In genomic region chr19:1251503-1252220, GRCh38 we compare ENCODE assay signal across 6 cellular contexts. TPM values are rescaled to one million over a fixed set of nuclear protein-coding genes. Genes with fewer than 3 reads are reported as not detected.
DNase-seq lines count a peak whose midpoint lies in the region; ATAC-seq, FAIRE-seq and TF ChIP-seq lines count a peak whose summit lies in the region.

No MANE protein-coding gene starts in this region.

- H2BK20ac ChIP-seq in IMR-90 (ENCODE audit: low read depth, low read length) = no peak overlapping the region

- TF ChIP-seq POLR2A in IMR-90 (IDR thresholded peaks at IDR 0.05; ENCODE audit: low read depth, low read length) (0 out of 2 replicates have a peak, but pooled peaks have one; percentile 29), uterus (IDR thresholded peaks at IDR 0.05) (no peak)

- no peak for TF ChIP-seq RAD21 in IMR-90 (IDR thresholded peaks at IDR 0.05; ENCODE audit: low read length)

- DNase-seq in IMR-90 = no peak
- peak; percentile 55 for DNase-seq in activated T-cell treated with anti-CD3 and anti-CD28 coated beads for 48 hours (ENCODE audit: low read depth)
- DNase-seq in keratinocyte (ENCODE audit: low read depth, low spot score) = no peak
- DNase-seq in uterus = no peak
- DNase-seq in NCI-H2029 (lab: John Stamatoyannopoulos, UW) = no peak

- H4K20me1 ChIP-seq in IMR-90 (ENCODE audit: insufficient read depth, low read length) (peaks cover 79% of the 10 kb centered on the region), keratinocyte (ENCODE audit: control insufficient read depth, extremely low read depth, insufficient read depth, low read length) (peaks cover 8% of the 10 kb centered on the region)

- peak overlapping the region; percentile 80 for H4K5ac ChIP-seq in IMR-90 (ENCODE audit: low read depth, low read length)

- H3K4me3 ChIP-seq in IMR-90 (ENCODE audit: insufficient read depth, low read depth, low read length) (peak overlapping the region; percentile 94), keratinocyte (ENCODE audit: control insufficient read depth in 2 of 3, extremely low read depth in 1 of 3, insufficient read depth in 2 of 3, low read depth in 1 of 3, low read length in 3 of 3) (peak overlapping the region; percentile 83 to 87 (median 85)), uterus (peak overlapping the region; percentile 70 to 86)

- TF ChIP-seq CTCF in IMR-90 (conservative IDR thresholded peaks at IDR 0.05; ENCODE audit: low read depth, low read length) (no peak), keratinocyte (optimal IDR thresholded peaks at IDR 0.05 in 1 of 3, IDR thresholded peaks at IDR 0.05 in 1 of 3, conservative IDR thresholded peaks at IDR 0.05 in 1 of 3; ENCODE audit: extremely low read depth in 1 of 3, insufficient read depth in 2 of 3, low read length in 3 of 3) (no peak), uterus (IDR thresholded peaks at IDR 0.05) (no peak)

- peak overlapping the region; percentile 82 for H3K4me2 ChIP-seq in IMR-90 (ENCODE audit: low read depth, low read length)
- H3K4me2 ChIP-seq in keratinocyte (ENCODE audit: control insufficient read depth, extremely low read depth, insufficient read depth, low read depth, low read length) = peak overlapping the region; percentile 81

- H3K9ac ChIP-seq in IMR-90 (ENCODE audit: low read depth, low read length) = peak overlapping the region; percentile 97
- H3K9ac ChIP-seq in keratinocyte (ENCODE audit: control insufficient read depth, extremely low read depth, insufficient read depth, low read length) = peak overlapping the region; percentile 83

- no TSS peak for BruUV-seq in IMR-90 (replicated peaks; lab: Mats Ljungman, UMichigan)

- H3K4me1 ChIP-seq in IMR-90 (ENCODE audit: control insufficient read depth, insufficient read depth, low read length) = peaks cover 30% of the 10 kb centered on the region
- H3K4me1 ChIP-seq in keratinocyte (ENCODE audit: control insufficient read depth, extremely low read depth, insufficient read depth, low read length) = peaks cover 10% of the 10 kb centered on the region
- H3K4me1 ChIP-seq in uterus = peaks cover 0 to 24% of the 10 kb centered on the region in 2 donors

- dilution Hi-C loops in IMR-90 (cut with HindIII; ENCODE audit: low sequenced_read_pairs, unreplicated experiment) = no loop called here
- dilution Hi-C loops in keratinocyte (cut with MboI; ENCODE audit: extremely low pct_ligation_motif_present, low sequenced_read_pairs) = no loop called here

- peaks cover 0 to 31% of the 10 kb centered on the region in 2 experiments; a peak in 2 of 4 replicates for H3K79me1 ChIP-seq in IMR-90 (ENCODE audit: low read depth in 1 of 2, low read length in 2 of 2)

- H3K79me2 ChIP-seq in keratinocyte (ENCODE audit: control insufficient read depth, insufficient read depth, low read length) = peaks cover 50% of the 10 kb centered on the region

- in situ Hi-C loops in IMR-90 (cut with MboI; ENCODE audit: low sequenced_read_pairs) = no loop called here

- peak overlapping the region; percentile 97 for H3K23ac ChIP-seq in IMR-90 (ENCODE audit: low read depth, low read length)

- H3K14ac ChIP-seq in IMR-90 (replicated peaks; ENCODE audit: low read depth, low read length) = peak overlapping the region; percentile 96

- peak overlapping the region; percentile 97 for H4K91ac ChIP-seq in IMR-90 (ENCODE audit: insufficient read depth, low read depth, low read length)

- CTCF ChIA-PET in IMR-90 (lab: Yijun Ruan, JAX) = no interaction called here

- peak overlapping the region; percentile 99 for H2BK5ac ChIP-seq in IMR-90 (ENCODE audit: low read depth, low read length, poor library complexity, severe bottlenecking)

- peak overlapping the region; percentile 99 for H3K27ac ChIP-seq in IMR-90 (ENCODE audit: insufficient read depth, low read length)
- peak overlapping the region; percentile 69 for H3K27ac ChIP-seq in keratinocyte (ENCODE audit: control insufficient read depth, insufficient read depth, low read length)
- H3K27ac ChIP-seq in uterus = peak overlapping the region; percentile 96 to 98

- no peaks in the 10 kb centered on the region for H3K9me1 ChIP-seq in IMR-90 (ENCODE audit: insufficient read depth, low read length)
- no peaks in the 10 kb centered on the region for H3K9me1 ChIP-seq in keratinocyte (ENCODE audit: control insufficient read depth, extremely low read depth, insufficient read depth, low read length)

- peak overlapping the region; percentile 85 for H3K18ac ChIP-seq in IMR-90 (ENCODE audit: low read depth, low read length)

- H2BK15ac ChIP-seq in IMR-90 (ENCODE audit: low read depth, low read length) = peak overlapping the region; percentile 76; the same call in 1 of the 3 replicates

- peak overlapping the region; percentile 92 for H2AK9ac ChIP-seq in IMR-90 (replicated peaks; ENCODE audit: low read depth, low read length, poor library complexity)

- H2AK5ac ChIP-seq in IMR-90 (ENCODE audit: low read depth, low read length) = peak overlapping the region; percentile 94

- H2AFZ ChIP-seq in IMR-90 (replicated peaks; ENCODE audit: low read length, poor library complexity) (no peak overlapping the region), keratinocyte (ENCODE audit: control insufficient read depth, low read length) (no peak overlapping the region)

- H3K4ac ChIP-seq in IMR-90 (ENCODE audit: low read depth, low read length) = peak overlapping the region; percentile 98

- ATAC-seq in IMR-90 (ENCODE audit: low read depth) (no peak), HG03175 (IDR thresholded peaks at IDR 0.05; ENCODE audit: unreplicated experiment) (no peak)

- POLR2A ChIA-PET in IMR-90 (lab: Charles Lee; ENCODE audit: unreplicated experiment) = interaction anchor here (0.8 to 1.0 kb wide), 2 partner anchors 15 to 17 kb away, joined by 3 read pairs; partner anchors contain the start of gene CIRBP

- peak overlapping the region; percentile 85 for H2BK120ac ChIP-seq in IMR-90 (ENCODE audit: low read depth, low read length)

- H3K27me3 ChIP-seq in IMR-90 (ENCODE audit: control insufficient read depth, insufficient read depth, low read length) = no peaks in the 10 kb centered on the region
- H3K27me3 ChIP-seq in keratinocyte (ENCODE audit: control insufficient read depth, extremely low read depth, insufficient read depth, low read length) = no peaks in the 10 kb centered on the region
- no peaks in the 10 kb centered on the region for H3K27me3 ChIP-seq in uterus

- no peaks in the 10 kb centered on the region for H3K9me3 ChIP-seq in IMR-90 (ENCODE audit: control insufficient read depth, insufficient read depth, low read length)
- H3K9me3 ChIP-seq in keratinocyte (ENCODE audit: control insufficient read depth, low read depth, low read length) = no peaks in the 10 kb centered on the region
- H3K9me3 ChIP-seq in uterus = no peaks in the 10 kb centered on the region

- intact Hi-C loops in IMR-90 (cut with micrococcal nuclease) = no loop called here
- intact Hi-C loops in uterus (cut with DNase I; ENCODE audit: low total_unique reads) = no loop called here

- no peak for FAIRE-seq in keratinocyte (lab: Jason Lieb, UNC)

- WGBS in IMR-90 (ENCODE audit: extremely low coverage in 2 of 2, insufficient read length in 1 of 2), 2 experiments = 0% methylated on average over 8 of the region's 31 CpGs; no CpG with 5 or more reads in 1 of the 2 experiments

- H3K36me3 ChIP-seq in IMR-90 (ENCODE audit: control insufficient read depth, insufficient read depth, low read length) = peaks cover 51% of the 10 kb centered on the region
- peaks cover 19 to 31% of the 10 kb centered on the region in 2 experiments for H3K36me3 ChIP-seq in keratinocyte (ENCODE audit: control insufficient read depth in 2 of 2, extremely low read depth in 1 of 2, insufficient read depth in 2 of 2, low read length in 2 of 2)
- no peaks in the 10 kb centered on the region for H3K36me3 ChIP-seq in uterus

- H3K56ac ChIP-seq in IMR-90 (ENCODE audit: extremely low read depth, insufficient read depth, low read length) = peak overlapping the region; percentile 84

- H4K8ac ChIP-seq in IMR-90 (ENCODE audit: low read depth in 2 of 2, low read length in 2 of 2) = peak overlapping the region; percentile 80; a peak in 3 of 4 replicates

RNA-seq across cellular contexts. Expression of gene MIDN, which starts 3.3 kb away (rescaled TPM):
- 2.2 and 2.5 TPM in 2 replicates for total RNA-seq in IMR-90 (2012; rRNA removed)
- polyA plus RNA-seq in IMR-90 (2012; rRNA removed) = 24.1 and 26.0 TPM in 2 replicates
- polyA plus RNA-seq in IMR-90 (2012; cell fraction: cytosol; rRNA removed) = 39.2 and 47.7 TPM in 2 replicates
- 97.0 and 144 TPM in 2 replicates for polyA plus RNA-seq in IMR-90 (2012; cell fraction: nucleus; rRNA removed; ENCODE audit: low replicate concordance)
- 4.7 to 14.1 TPM (median 6.8 TPM) in 3 replicates for polyA plus RNA-seq in keratinocyte
- 9.3 TPM for polyA plus RNA-seq in keratinocyte (2011; ENCODE audit: low read depth)
- polyA plus RNA-seq in keratinocyte (2011; cell fraction: cytosol; rRNA removed) = 3.8 and 6.9 TPM in 2 replicates
- 23.5 and 31.4 TPM in 2 replicates for polyA plus RNA-seq in keratinocyte (2011; cell fraction: nucleus; rRNA removed)
- polyA plus RNA-seq in keratinocyte (2012; ENCODE audit: low replicate concordance) = 23.0 and 30.3 TPM in 2 replicates
- polyA minus RNA-seq in keratinocyte = 5.9 to 26.1 TPM (median 6.6 TPM) in 3 replicates
- 44.9 TPM for polyA minus RNA-seq in keratinocyte (2011; cell fraction: cytosol; rRNA and poly(A)+ RNA removed)
- 31.4 and 35.8 TPM in 2 replicates for polyA minus RNA-seq in keratinocyte (2011; cell fraction: nucleus; rRNA and poly(A)+ RNA removed)
- 100 to 1,000 TPM in 1 of 4 donors, 10 to 100 TPM in 2, under 1 TPM in 1; 0.77 to 108 (median 15.0) TPM for total RNA-seq in uterus

RNA-seq across cellular contexts. Expression of gene ATP5F1D, which starts 10.1 kb away (rescaled TPM):
- total RNA-seq in IMR-90 (2012; rRNA removed) = 7.3 and 13.6 TPM in 2 replicates
- polyA plus RNA-seq in IMR-90 (2012; rRNA removed) = 140 and 189 TPM in 2 replicates
- 348 and 386 TPM in 2 replicates for polyA plus RNA-seq in IMR-90 (2012; cell fraction: cytosol; rRNA removed)
- polyA plus RNA-seq in IMR-90 (2012; cell fraction: nucleus; rRNA removed; ENCODE audit: low replicate concordance) = 72.4 and 213 TPM in 2 replicates
- 51.3 to 95.4 TPM (median 80.0 TPM) in 3 replicates for polyA plus RNA-seq in keratinocyte
- 74.6 TPM for polyA plus RNA-seq in keratinocyte (2011; ENCODE audit: low read depth)
- polyA plus RNA-seq in keratinocyte (2011; cell fraction: cytosol; rRNA removed) = 33.2 and 137 TPM in 2 replicates
- 27.1 and 36.2 TPM in 2 replicates for polyA plus RNA-seq in keratinocyte (2011; cell fraction: nucleus; rRNA removed)
- 91.2 and 205 TPM in 2 replicates for polyA plus RNA-seq in keratinocyte (2012; ENCODE audit: low replicate concordance)
- polyA minus RNA-seq in keratinocyte = 23.4 to 39.5 TPM (median 25.4 TPM) in 3 replicates
- 297 TPM for polyA minus RNA-seq in keratinocyte (2011; cell fraction: cytosol; rRNA and poly(A)+ RNA removed)
- polyA minus RNA-seq in keratinocyte (2011; cell fraction: nucleus; rRNA and poly(A)+ RNA removed) = 29.9 and 36.3 TPM in 2 replicates
- total RNA-seq in uterus = 100 to 1,000 TPM in 2 of 4 donors, 10 to 100 TPM in 1, 1 to 10 TPM in 1; 4.7 to 164 (median 68.9) TPM

RNA-seq across cellular contexts. Expression of gene CBARP, which starts 13.9 kb away (rescaled TPM):
- total RNA-seq in IMR-90 (2012; rRNA removed) (0.18 and 0.56 TPM in 2 replicates), uterus (1 to 10 TPM in 2 of 4 donors, under 1 TPM in 1, not detected in 1; 0.26 to 1.5 (median 1.0) TPM)
- polyA plus RNA-seq in IMR-90 (2012; rRNA removed) (3.9 and 8.5 TPM in 2 replicates), keratinocyte (0.93 to 2.8 TPM (median 1.2 TPM) in 3 replicates)
- polyA plus RNA-seq in IMR-90 (2012; cell fraction: cytosol; rRNA removed) = 3.2 and 7.9 TPM in 2 replicates
- polyA plus RNA-seq in IMR-90 (2012; cell fraction: nucleus; rRNA removed; ENCODE audit: low replicate concordance) = 24.1 and 64.4 TPM in 2 replicates
- 0.51 TPM for polyA plus RNA-seq in keratinocyte (2011; ENCODE audit: low read depth)
- 0.55 and 1.9 TPM in 2 replicates for polyA plus RNA-seq in keratinocyte (2011; cell fraction: cytosol; rRNA removed)
- 3.6 and 6.2 TPM in 2 replicates for polyA plus RNA-seq in keratinocyte (2011; cell fraction: nucleus; rRNA removed)
- 3.5 and 3.6 TPM in 2 replicates for polyA plus RNA-seq in keratinocyte (2012; ENCODE audit: low replicate concordance)
- polyA minus RNA-seq in keratinocyte = 0.30 to 1.2 TPM (median 1.2 TPM) in 3 replicates
- polyA minus RNA-seq in keratinocyte (2011; cell fraction: cytosol; rRNA and poly(A)+ RNA removed) = 11.5 TPM
- 3.4 and 7.1 TPM in 2 replicates for polyA minus RNA-seq in keratinocyte (2011; cell fraction: nucleus; rRNA and poly(A)+ RNA removed)

RNA-seq across cellular contexts. Expression of gene CIRBP, which starts 17.5 kb away (rescaled TPM):
- total RNA-seq in IMR-90 (2012; rRNA removed) (226 and 299 TPM in 2 replicates), uterus (100 to 1,000 TPM; 235 to 950 (median 535) TPM)
- polyA plus RNA-seq in IMR-90 (2012; rRNA removed) (405 and 542 TPM in 2 replicates), keratinocyte (97.5 to 164 TPM (median 113 TPM) in 3 replicates)
- polyA plus RNA-seq in IMR-90 (2012; cell fraction: cytosol; rRNA removed) = 562 and 617 TPM in 2 replicates
- 2,129 and 2,924 TPM in 2 replicates for polyA plus RNA-seq in IMR-90 (2012; cell fraction: nucleus; rRNA removed; ENCODE audit: low replicate concordance)
- 140 TPM for polyA plus RNA-seq in keratinocyte (2011; ENCODE audit: low read depth)
- 57.4 and 107 TPM in 2 replicates for polyA plus RNA-seq in keratinocyte (2011; cell fraction: cytosol; rRNA removed)
- polyA plus RNA-seq in keratinocyte (2011; cell fraction: nucleus; rRNA removed) = 226 and 247 TPM in 2 replicates
- 130 and 149 TPM in 2 replicates for polyA plus RNA-seq in keratinocyte (2012; ENCODE audit: low replicate concordance)
- polyA minus RNA-seq in keratinocyte = 15.5 to 48.4 TPM (median 20.1 TPM) in 3 replicates
- polyA minus RNA-seq in keratinocyte (2011; cell fraction: cytosol; rRNA and poly(A)+ RNA removed) = 122 TPM
- 28.2 and 42.2 TPM in 2 replicates for polyA minus RNA-seq in keratinocyte (2011; cell fraction: nucleus; rRNA and poly(A)+ RNA removed)

RNA-seq across cellular contexts. Expression of gene FAM174C, which starts 23.7 kb away (rescaled TPM):
- total RNA-seq in IMR-90 (2012; rRNA removed) (7.5 and 10.6 TPM in 2 replicates), uterus (10 to 100 TPM in 2 of 4 donors, 1 to 10 TPM in 2; 2.1 to 24.3 (median 7.1) TPM)
- polyA plus RNA-seq in IMR-90 (2012; rRNA removed) (61.8 and 93.4 TPM in 2 replicates), keratinocyte (18.5 to 30.1 TPM (median 27.6 TPM) in 3 replicates)
- 94.9 and 135 TPM in 2 replicates for polyA plus RNA-seq in IMR-90 (2012; cell fraction: cytosol; rRNA removed)
- polyA plus RNA-seq in IMR-90 (2012; cell fraction: nucleus; rRNA removed; ENCODE audit: low replicate concordance) = 46.6 and 93.7 TPM in 2 replicates
- 16.5 TPM for polyA plus RNA-seq in keratinocyte (2011; ENCODE audit: low read depth)
- 23.5 and 65.8 TPM in 2 replicates for polyA plus RNA-seq in keratinocyte (2011; cell fraction: cytosol; rRNA removed)
- 16.3 and 21.3 TPM in 2 replicates for polyA plus RNA-seq in keratinocyte (2011; cell fraction: nucleus; rRNA removed)
- 45.3 and 60.9 TPM in 2 replicates for polyA plus RNA-seq in keratinocyte (2012; ENCODE audit: low replicate concordance)
- 7.1 to 15.1 TPM (median 8.0 TPM) in 3 replicates for polyA minus RNA-seq in keratinocyte
- polyA minus RNA-seq in keratinocyte (2011; cell fraction: cytosol; rRNA and poly(A)+ RNA removed) = 49.3 TPM
- polyA minus RNA-seq in keratinocyte (2011; cell fraction: nucleus; rRNA and poly(A)+ RNA removed) = 3.1 and 5.0 TPM in 2 replicates
